In the genomic region with DNA sequence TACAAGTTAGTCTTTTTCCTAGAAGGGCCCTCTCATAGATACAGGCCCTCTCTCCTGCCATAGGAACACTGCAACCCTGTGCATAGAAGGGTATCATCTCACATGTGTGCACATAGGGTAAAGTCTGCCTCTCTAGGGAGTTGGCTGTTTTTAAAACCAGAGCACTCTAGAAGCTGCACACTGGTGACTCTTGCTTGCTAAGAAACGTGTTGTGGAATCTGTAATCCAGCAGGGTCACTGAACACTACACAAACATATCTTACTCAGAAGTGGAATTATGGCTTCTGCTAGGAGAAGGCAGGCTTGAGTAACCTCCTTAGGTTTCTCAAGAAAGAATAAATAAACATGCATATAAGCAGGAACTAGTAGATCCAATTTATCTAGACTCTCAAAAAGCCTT, we compare ENCODE assay signal across 15 cellular contexts. TPM values are rescaled to one million over a fixed set of nuclear protein-coding genes. Genes with fewer than 3 reads are reported as not detected.
DNase-seq lines count a peak whose midpoint lies in the region; ATAC-seq, FAIRE-seq and TF ChIP-seq lines count a peak whose summit lies in the region.
"Not testable (repeated sequence)": the region's sequence is repeated elsewhere in the genome, so short reads cannot be mapped to it uniquely, and the experiment has no call there.
"Had no signal": no experiment of that assay in that cellular context is flagged by ENCODE, and none has a peak within 500 bp of the region (broad histone marks: within the 10 kb centered on the region; RNA-seq: fewer than 3 reads in every experiment).

No MANE protein-coding gene starts in this region.

- not testable (repeated sequence) for H3K9me1 ChIP-seq in IMR-90 (ENCODE audit: insufficient read depth, low read length)

- H3K27ac Mint-ChIP-seq in T-helper 17 cell (peak overlapping the region; percentile 8), natural killer cell (peak overlapping the region; percentile 34 to 47)

- TF ChIP-seq POLR2A in A549 (IDR thresholded peaks at IDR 0.05; ENCODE audit: low read length); IMR-90 (IDR thresholded peaks at IDR 0.05; ENCODE audit: low read depth, low read length): not testable (repeated sequence)

- not testable (repeated sequence) for H3K27me3 Mint-ChIP-seq in T-helper 17 cell; natural killer cell (ENCODE audit: low read depth in 2 of 2)

- BruUV-seq in IMR-90 (replicated peaks; lab: Mats Ljungman, UMichigan): not testable (repeated sequence)

- not testable (repeated sequence) for H3K27ac ChIP-seq in A549; IMR-90 (ENCODE audit: insufficient read depth, low read length); upper lobe of right lung

- not testable (repeated sequence) for H2BK20ac ChIP-seq in IMR-90 (ENCODE audit: low read depth, low read length)

- not testable (repeated sequence) for DNase-seq in A549 (ENCODE audit: low read depth in 1 of 2, low spot score in 1 of 2); T-helper 17 cell; natural killer cell; upper lobe of right lung
- peak; percentile 33 for DNase-seq in IMR-90
- DNase-seq in adipocyte (ENCODE audit: low read depth): peak; percentile 29
- DNase-seq in choroid plexus epithelial cell (ENCODE audit: low read depth): peak; percentile 32
- DNase-seq in iris pigment epithelial cell (ENCODE audit: low read depth): peak; percentile 47

- H3K4me3 ChIP-seq in A549; IMR-90 (ENCODE audit: insufficient read depth, low read depth, low read length); adipocyte (ENCODE audit: low read length); choroid plexus epithelial cell (ENCODE audit: low read depth, low read length); upper lobe of right lung: not testable (repeated sequence)

- not testable (repeated sequence) for H3K4me3 Mint-ChIP-seq in T-helper 17 cell, natural killer cell

- intact Hi-C loops in IMR-90 (cut with micrococcal nuclease); natural killer cell (cut with micrococcal nuclease); upper lobe of right lung (cut with DNase I): not testable (repeated sequence)

- FAIRE-seq in A549 (lab: Jason Lieb, UNC): peak; percentile 77

- H3K79me1 ChIP-seq in IMR-90 (ENCODE audit: low read depth in 1 of 2, low read length in 2 of 2): not testable (repeated sequence)

- 64% methylated on average over 1 of the region's 1 CpG for WGBS in A549 (ENCODE audit: missing lambda C conversion rate)
- no CpG with 5 or more reads among the region's 1 CpG for WGBS in IMR-90 (ENCODE audit: extremely low coverage in 2 of 2, insufficient read length in 1 of 2), 2 experiments

- H2BK15ac ChIP-seq in IMR-90 (ENCODE audit: low read depth, low read length): not testable (repeated sequence)

- not testable (repeated sequence) for TF ChIP-seq CTCF in A549 (IDR thresholded peaks at IDR 0.05); IMR-90 (conservative IDR thresholded peaks at IDR 0.05; ENCODE audit: low read depth, low read length); choroid plexus epithelial cell (conservative IDR thresholded peaks at IDR 0.05; ENCODE audit: low read depth, low read length); natural killer cell (IDR thresholded peaks at IDR 0.05); upper lobe of right lung (IDR thresholded peaks at IDR 0.05)

- in situ Hi-C loops in IMR-90 (cut with MboI; ENCODE audit: low sequenced_read_pairs): not testable (repeated sequence)

- H3K9me3 Mint-ChIP-seq in natural killer cell: not testable (repeated sequence)

- not testable (repeated sequence) for H2BK120ac ChIP-seq in IMR-90 (ENCODE audit: low read depth, low read length)

- not testable (repeated sequence) for TF ChIP-seq RAD21 in A549 (conservative IDR thresholded peaks at IDR 0.05 in 1 of 2, IDR thresholded peaks at IDR 0.05 in 1 of 2); IMR-90 (IDR thresholded peaks at IDR 0.05; ENCODE audit: low read length)

- H2AK9ac ChIP-seq in IMR-90 (replicated peaks; ENCODE audit: low read depth, low read length, poor library complexity): not testable (repeated sequence)

- CTCF ChIA-PET in A549 (lab: Yijun Ruan, JAX); IMR-90 (lab: Yijun Ruan, JAX): not testable (repeated sequence)

- not testable (repeated sequence) for H3K36me3 ChIP-seq in IMR-90 (ENCODE audit: control insufficient read depth, insufficient read depth, low read length); adipocyte (ENCODE audit: control insufficient read depth, insufficient read depth, low read length, severe bottlenecking); upper lobe of right lung

- not testable (repeated sequence) for H3K27me3 ChIP-seq in IMR-90 (ENCODE audit: control insufficient read depth, insufficient read depth, low read length); adipocyte (replicated peaks; ENCODE audit: control insufficient read depth, insufficient read depth, low read length); upper lobe of right lung

- H3K4ac ChIP-seq in IMR-90 (ENCODE audit: low read depth, low read length): not testable (repeated sequence)

- not testable (repeated sequence) for H2AK5ac ChIP-seq in IMR-90 (ENCODE audit: low read depth, low read length)

- not testable (repeated sequence) for H3K56ac ChIP-seq in IMR-90 (ENCODE audit: extremely low read depth, insufficient read depth, low read length)

- H3K4me1 Mint-ChIP-seq in T-helper 17 cell: peaks cover 36% of the 10 kb centered on the region
- H3K4me1 Mint-ChIP-seq in natural killer cell: peaks cover 44 to 53% of the 10 kb centered on the region in 2 donors

- not testable (repeated sequence) for H3K9me3 ChIP-seq in A549; IMR-90 (ENCODE audit: control insufficient read depth, insufficient read depth, low read length); T-helper 17 cell (ENCODE audit: control insufficient read depth, low read length, poor library complexity, severe bottlenecking); adipocyte (ENCODE audit: control insufficient read depth, low read length); upper lobe of right lung

- not testable (repeated sequence) for TF ChIP-seq EP300 in A549 (IDR thresholded peaks at IDR 0.05)

- POLR2A ChIA-PET in A549 (lab: Yijun Ruan, JAX); IMR-90 (lab: Charles Lee; ENCODE audit: unreplicated experiment): not testable (repeated sequence)

- H4K20me1 ChIP-seq in IMR-90 (ENCODE audit: insufficient read depth, low read length): not testable (repeated sequence)

- H2AFZ ChIP-seq in IMR-90 (replicated peaks; ENCODE audit: low read length, poor library complexity): not testable (repeated sequence)

- H2BK5ac ChIP-seq in IMR-90 (ENCODE audit: low read depth, low read length, poor library complexity, severe bottlenecking): not testable (repeated sequence)

- H3K14ac ChIP-seq in IMR-90 (replicated peaks; ENCODE audit: low read depth, low read length): not testable (repeated sequence)

- not testable (repeated sequence) for H3K4me1 ChIP-seq in A549; IMR-90 (ENCODE audit: control insufficient read depth, insufficient read depth, low read length); adipocyte (ENCODE audit: control insufficient read depth, insufficient read depth, low read length); upper lobe of right lung

- not testable (repeated sequence) for ATAC-seq in A549, T-helper 17 cell, natural killer cell
- ATAC-seq in IMR-90 (ENCODE audit: low read depth) (peak; percentile 96), upper lobe of right lung (peak; percentile 39)

- H3K36me3 Mint-ChIP-seq in T-helper 17 cell (ENCODE audit: low read depth); natural killer cell: not testable (repeated sequence)

- not testable (repeated sequence) for H3K4me2 ChIP-seq in A549; IMR-90 (ENCODE audit: low read depth, low read length)

- H3K18ac ChIP-seq in IMR-90 (ENCODE audit: low read depth, low read length): not testable (repeated sequence)

- H4K8ac ChIP-seq in IMR-90 (ENCODE audit: low read depth in 2 of 2, low read length in 2 of 2): not testable (repeated sequence)

- dilution Hi-C loops in IMR-90 (cut with HindIII; ENCODE audit: low sequenced_read_pairs, unreplicated experiment): not testable (repeated sequence)

- not testable (repeated sequence) for H4K5ac ChIP-seq in IMR-90 (ENCODE audit: low read depth, low read length)

- H3K9ac ChIP-seq in IMR-90 (ENCODE audit: low read depth, low read length); adipocyte (ENCODE audit: low read length): not testable (repeated sequence)

- H3K23ac ChIP-seq in IMR-90 (ENCODE audit: low read depth, low read length): not testable (repeated sequence)

- not testable (repeated sequence) for H4K91ac ChIP-seq in IMR-90 (ENCODE audit: insufficient read depth, low read depth, low read length)

RNA-seq across cellular contexts. Expression of a gene that starts 45.9 kb away (rescaled TPM):
- polyA plus RNA-seq in A549 (2011; rRNA removed) (not detected in 2 replicates), A549 (2017; fragmentation: RNase III; extraction: RNeasy Plus Mini Kit Qiagen cat#74134 plus additional on column Dnase treatment) (not detected in 3 replicates), IMR-90 (2012; rRNA removed) (not detected in 2 replicates)
- polyA plus RNA-seq in A549 (2012; cell fraction: cytosol; rRNA removed): not detected in 2 replicates
- not detected in 2 replicates for polyA plus RNA-seq in A549 (2012; cell fraction: nucleus; rRNA removed)
- polyA minus RNA-seq in A549 (2011; rRNA and poly(A)+ RNA removed): not detected in 2 replicates
- total RNA-seq in IMR-90 (2012; rRNA removed) (not detected in 2 replicates), T-helper 17 cell (not detected), natural killer cell (not detected), upper lobe of right lung (not detected)
- not detected in 2 replicates for polyA plus RNA-seq in IMR-90 (2012; cell fraction: cytosol; rRNA removed)
- not detected in 2 replicates for polyA plus RNA-seq in IMR-90 (2012; cell fraction: nucleus; rRNA removed; ENCODE audit: low replicate concordance)
- total RNA-seq: A673, Caco-2, GM23248, H4, HepG2 had no signal
- polyA plus RNA-seq: AG04450, CD14-positive monocyte, GM23248, HepG2 had no signal
